ENCODE assay signal across 16 cellular contexts in genomic region chr14:89543420-89543790, GRCh38.
DNase-seq lines count a peak whose midpoint lies in the region; ATAC-seq and TF ChIP-seq lines count a peak whose summit lies in the region.
"Had no signal": no experiment of that assay in that cellular context is flagged by ENCODE, and none has a peak within 500 bp of the region (broad histone marks: within the 10 kb centered on the region; RNA-seq: fewer than 3 reads in every experiment).

No MANE protein-coding gene starts in this region.

- H3K36me3 ChIP-seq in Caco-2 (ENCODE audit: control insufficient read depth, insufficient read depth, low read length), result no peaks in the 10 kb centered on the region
- H3K36me3 ChIP-seq: cardiac muscle cell had no signal

- intact Hi-C loops in left ventricle myocardium superior (cut with micrococcal nuclease), result no loop called here
- intact Hi-C loops in Right ventricle myocardium inferior (cut with DNase I), result no loop called here
- intact Hi-C loops in natural killer cell (cut with micrococcal nuclease), result no loop called here
- intact Hi-C loops in Caco-2 (cut with micrococcal nuclease; ENCODE audit: unreplicated experiment), result no loop called here

- CTCF ChIA-PET in Caco-2 (lab: Charles Lee), result no interaction called here

- ATAC-seq in left ventricle myocardium superior, result peak; percentile 27
- ATAC-seq in Right ventricle myocardium inferior, result no peak
- ATAC-seq in natural killer cell, result no peak
- no peak for ATAC-seq in GM21390 (IDR thresholded peaks at IDR 0.05; ENCODE audit: unreplicated experiment)
- ATAC-seq: stimulated activated naive CD8-positive, alpha-beta T cell treated with anti-CD3 and anti-CD28 coated beads, Interleukin-15, Interleukin-2, amounts not matched to agents 100 U/mL and 50 U/mL, for 24 hours had no signal

- H3K27me3 Mint-ChIP-seq in endothelial cell (ENCODE audit: unreplicated experiment) (no peaks in the 10 kb centered on the region), natural killer cell (ENCODE audit: low read depth in 2 of 2) (no peaks in the 10 kb centered on the region), Caco-2 (ENCODE audit: insufficient read depth, unreplicated experiment) (no peaks in the 10 kb centered on the region)

- H3K4me3 ChIP-seq in Caco-2 (ENCODE audit: low read depth, low read length), result no peak overlapping the region
- H3K4me3 ChIP-seq: cardiac muscle cell had no signal

- peak overlapping the region; percentile 44 for H3K27ac Mint-ChIP-seq in endothelial cell (ENCODE audit: unreplicated experiment)
- H3K27ac Mint-ChIP-seq in natural killer cell, result peak overlapping the region; percentile 61 to 79
- H3K27ac Mint-ChIP-seq in Caco-2 (ENCODE audit: unreplicated experiment), result no peak overlapping the region
- H3K27ac Mint-ChIP-seq: activated T-helper 1 cell treated with anti-CD3 and anti-CD28 coated beads, Interleukin-12 subunit alpha, Interleukin-12 subunit beta, Interleukin-2, Interleukin-4 antibody, amounts not matched to agents 30 ng/mL and 10 ng/mL and 1 ng/mL, durations not matched to agents 14 hours and 24 hours and 36 hours had no signal

- no peaks in the 10 kb centered on the region for H3K27me3 ChIP-seq in Caco-2 (replicated peaks; ENCODE audit: control insufficient read depth, insufficient read depth, low read length)
- H3K27me3 ChIP-seq: cardiac muscle cell had no signal

- no peak for DNase-seq in left ventricle myocardium superior
- DNase-seq in Right ventricle myocardium inferior (ENCODE audit: missing footprints), result no peak
- no peak for DNase-seq in endothelial cell (ENCODE audit: low spot score)
- DNase-seq in natural killer cell, result no peak
- peak; percentile 63 for DNase-seq in superior temporal gyrus (ENCODE audit: extremely low spot score)
- no peak for DNase-seq in Caco-2
- no peak for DNase-seq in GM10266 (ENCODE audit: extremely low spot score)
- DNase-seq: AML-193; Karpas-422; NCI-H187 treated with DMSO at 0.1 percent for 48 hours; SK-N-SH; stimulated activated CD4-positive, alpha-beta T cell treated with anti-CD3 and anti-CD28 coated beads, Interleukin-4, amount 100 ng/mL, for 1 hour; stimulated activated naive CD8-positive, alpha-beta T cell treated with anti-CD3 and anti-CD28 coated beads, Interleukin-15, Interleukin-2, amounts not matched to agents 100 U/mL and 50 U/mL, for 24 hours had no signal

- TF ChIP-seq CTCF in endothelial cell (IDR thresholded peaks at IDR 0.05; ENCODE audit: unreplicated experiment), result no peak
- no peak for TF ChIP-seq CTCF in natural killer cell (IDR thresholded peaks at IDR 0.05)
- TF ChIP-seq CTCF in Caco-2 (IDR thresholded peaks at IDR 0.05; ENCODE audit: insufficient read depth in 1 of 2, low read depth in 1 of 2, low read length in 1 of 2, severe bottlenecking in 1 of 2, unreplicated experiment in 1 of 2), result no peak
- TF ChIP-seq CTCF in GM10266 (IDR thresholded peaks at IDR 0.05; ENCODE audit: control insufficient read depth, insufficient read depth, low read depth, missing control alignments), result no peak

- POLR2A ChIA-PET in Caco-2 (lab: Charles Lee), result no interaction called here

- peaks cover 8% of the 10 kb centered on the region for H3K4me1 ChIP-seq in Caco-2

- H3K36me3 Mint-ChIP-seq in endothelial cell (ENCODE audit: low read depth, unreplicated experiment) (peaks cover 4% of the 10 kb centered on the region), natural killer cell (no peaks in the 10 kb centered on the region), Caco-2 (ENCODE audit: insufficient read depth, unreplicated experiment) (no peaks in the 10 kb centered on the region)

- H3K4me1 Mint-ChIP-seq in endothelial cell (ENCODE audit: unreplicated experiment), result peaks cover 6% of the 10 kb centered on the region
- peaks cover 59 to 63% of the 10 kb centered on the region in 2 donors for H3K4me1 Mint-ChIP-seq in natural killer cell
- H3K4me1 Mint-ChIP-seq in Caco-2 (ENCODE audit: low read depth, unreplicated experiment), result peaks cover 7% of the 10 kb centered on the region

- no peaks in the 10 kb centered on the region for H3K9me3 ChIP-seq in Caco-2
- H3K9me3 ChIP-seq: SK-N-SH had no signal

- no peaks in the 10 kb centered on the region for H3K9me3 Mint-ChIP-seq in endothelial cell (ENCODE audit: unreplicated experiment)
- no peaks in the 10 kb centered on the region for H3K9me3 Mint-ChIP-seq in natural killer cell
- H3K9me3 Mint-ChIP-seq in Caco-2 (ENCODE audit: unreplicated experiment), result no peaks in the 10 kb centered on the region
- H3K9me3 Mint-ChIP-seq: activated T-helper 1 cell treated with anti-CD3 and anti-CD28 coated beads, Interleukin-12 subunit alpha, Interleukin-12 subunit beta, Interleukin-2, Interleukin-4 antibody, amounts not matched to agents 30 ng/mL and 10 ng/mL and 1 ng/mL, durations not matched to agents 14 hours and 24 hours and 36 hours had no signal

- BruUV-seq in Caco-2 (replicated peaks; lab: Mats Ljungman, UMichigan), result no TSS peak

- no peak overlapping the region for H3K4me3 Mint-ChIP-seq in endothelial cell (ENCODE audit: unreplicated experiment)
- no peak overlapping the region for H3K4me3 Mint-ChIP-seq in natural killer cell
- no peak overlapping the region for H3K4me3 Mint-ChIP-seq in Caco-2 (ENCODE audit: unreplicated experiment)
- H3K4me3 Mint-ChIP-seq: activated T-helper 1 cell treated with anti-CD3 and anti-CD28 coated beads, Interleukin-12 subunit alpha, Interleukin-12 subunit beta, Interleukin-2, Interleukin-4 antibody, amounts not matched to agents 30 ng/mL and 10 ng/mL and 1 ng/mL, durations not matched to agents 14 hours and 24 hours and 36 hours had no signal
